ENCODE assay signal across 25 cellular contexts in the genomic region with DNA sequence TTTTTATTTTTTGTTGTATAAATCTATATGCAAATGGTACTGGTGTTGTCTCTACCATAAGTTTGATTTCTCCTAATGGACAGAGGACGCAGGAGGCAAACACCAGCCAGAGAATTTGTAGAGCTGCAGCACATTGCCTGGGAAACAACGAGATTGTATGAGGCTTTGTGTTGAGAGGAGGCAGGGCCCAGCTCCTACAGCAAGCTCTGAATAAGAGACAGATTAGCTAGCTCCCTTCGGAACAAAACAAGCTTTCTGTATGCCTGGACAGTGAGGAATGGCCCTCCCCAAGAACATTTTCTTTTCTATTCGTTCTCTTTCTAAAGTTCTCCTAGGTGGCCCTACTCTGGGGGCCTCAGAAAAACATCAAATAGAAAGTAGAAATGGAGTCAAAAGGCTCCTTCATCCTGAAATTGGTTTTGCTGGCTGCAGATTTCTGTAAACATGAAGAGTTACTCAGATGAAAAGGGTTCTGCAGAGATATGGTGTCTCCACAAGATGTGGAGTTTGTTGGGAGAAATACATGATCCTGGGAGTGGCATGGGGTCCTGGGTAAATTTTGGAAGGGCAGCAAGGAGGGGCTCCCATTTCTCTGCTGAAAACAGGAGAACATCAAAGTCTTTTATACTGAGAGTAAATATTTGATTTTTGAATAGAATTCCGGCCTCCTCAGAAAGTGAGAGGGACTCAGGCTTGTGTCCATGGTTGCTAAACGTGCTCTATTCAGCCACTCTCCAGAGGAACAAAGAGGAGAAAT. TPM values are rescaled to one million over a fixed set of nuclear protein-coding genes. Genes with fewer than 3 reads are reported as not detected.
A peak's percentile ranks its signal among the peaks of the same experiment; 100 is the strongest.
DNase-seq lines count a peak whose midpoint lies in the region; ATAC-seq and TF ChIP-seq lines count a peak whose summit lies in the region.
"Had no signal": no experiment of that assay in that cellular context is flagged by ENCODE, and none has a peak within 500 bp of the region (broad histone marks: within the 10 kb centered on the region; RNA-seq: fewer than 3 reads in every experiment).

No MANE protein-coding gene starts in this region.

- peaks cover 48% of the 10 kb centered on the region for H3K4me1 Mint-ChIP-seq in brain
- H3K4me1 Mint-ChIP-seq: activated B cell treated with CpG ODN at 0.5 μM for 24 hours had no signal

- H3K4me3 Mint-ChIP-seq in brain = peak overlapping the region; percentile 15 to 46 (median 30)
- H3K4me3 Mint-ChIP-seq: activated B cell treated with CpG ODN at 0.5 μM for 24 hours; activated CD8-positive, alpha-beta T cell treated with anti-CD3 and anti-CD28 coated beads, Interleukin-2, amount 10 ng/mL, durations not matched to agents 7 days and 5 days; activated naive CD4-positive, alpha-beta T cell treated with anti-CD3 and anti-CD28 coated beads for 36 hours; immature natural killer cell had no signal

- H3K36me3 ChIP-seq in GM23248 (ENCODE audit: low read depth) (no peaks in the 10 kb centered on the region), SJCRH30 (no peaks in the 10 kb centered on the region)
- H3K36me3 ChIP-seq: heart left ventricle, transverse colon had no signal

- in situ Hi-C loops in GM23248 (cut with MboI) = no loop called here

- no peaks in the 10 kb centered on the region for H3K9me3 Mint-ChIP-seq in brain
- H3K9me3 Mint-ChIP-seq: activated B cell treated with CpG ODN at 0.5 μM for 24 hours; activated naive CD4-positive, alpha-beta T cell treated with anti-CD3 and anti-CD28 coated beads for 36 hours had no signal

- no peaks in the 10 kb centered on the region for H3K9me3 ChIP-seq in GM23248 (ENCODE audit: low read depth)
- H3K9me3 ChIP-seq in SJCRH30 (replicated peaks) = no peaks in the 10 kb centered on the region
- H3K9me3 ChIP-seq: SK-N-SH, transverse colon had no signal

- WGBS in GM23248 (ENCODE audit: low coverage in 1 of 2, low lambda C conversion rate in 2 of 2, missing lambda C conversion rate in 2 of 2), 2 experiments = 48 to 49% methylated on average over 6 of the region's 6 CpGs

- no peak overlapping the region for H3K27ac ChIP-seq in GM23248
- H3K27ac ChIP-seq in SJCRH30 = no peak overlapping the region
- H3K27ac ChIP-seq: heart left ventricle, transverse colon had no signal

- DNase-seq in GM23248 = no peak
- peak; percentile 93 for DNase-seq in medulla oblongata (ENCODE audit: extremely low spot score)
- DNase-seq in putamen (ENCODE audit: low spot score) = peak; percentile 92
- DNase-seq in SJCRH30 = no peak
- DNase-seq: activated B cell treated with CpG ODN at 0.5 μM for 24 hours; activated CD8-positive, alpha-beta T cell treated with anti-CD3 and anti-CD28 coated beads, Interleukin-2, amount 10 ng/mL, durations not matched to agents 7 days and 5 days; activated naive CD4-positive, alpha-beta T cell treated with anti-CD3 and anti-CD28 coated beads for 36 hours; activated T-cell treated with anti-CD3 and anti-CD28 coated beads, Interleukin-2, amount 50 U/mL, for 1 hour; COR-L47; DMS79 treated with DMSO at 0.1 percent for 48 hours; heart left ventricle; immature natural killer cell; left ventricle myocardium superior; NCI-H2081; RPMI8226; SK-N-SH; T-helper 9 cell; transverse colon had no signal

- ATAC-seq in HG03097 (IDR thresholded peaks at IDR 0.05; ENCODE audit: low FRiP score, unreplicated experiment) (no peak), GM18858 (IDR thresholded peaks at IDR 0.05; ENCODE audit: unreplicated experiment) (no peak), HG02759 (IDR thresholded peaks at IDR 0.05; ENCODE audit: unreplicated experiment) (no peak)
- ATAC-seq: activated CD8-positive, alpha-beta T cell treated with anti-CD3 and anti-CD28 coated beads, Interleukin-2, amount 10 ng/mL, durations not matched to agents 7 days and 5 days; heart left ventricle; left ventricle myocardium superior had no signal

- H3K27me3 Mint-ChIP-seq in brain = no peaks in the 10 kb centered on the region

- H3K36me3 Mint-ChIP-seq in brain = no peaks in the 10 kb centered on the region

- H3K4me1 ChIP-seq in GM23248 (ENCODE audit: insufficient read depth) (peaks cover 22% of the 10 kb centered on the region), SJCRH30 (no peaks in the 10 kb centered on the region)
- H3K4me1 ChIP-seq: heart left ventricle, transverse colon had no signal

- H2AFZ ChIP-seq in GM23248 = 0 out of 2 replicates have a peak overlapping the region, but pooled peaks have one; percentile 15

- H3K9me2 ChIP-seq in GM23248 (ENCODE audit: insufficient read depth) = no peaks in the 10 kb centered on the region
- H3K9me2 ChIP-seq: SK-N-SH had no signal

- peak overlapping the region; percentile 84 to 99 (median 94) for H3K27ac Mint-ChIP-seq in brain
- H3K27ac Mint-ChIP-seq: activated B cell treated with CpG ODN at 0.5 μM for 24 hours; activated CD8-positive, alpha-beta T cell treated with anti-CD3 and anti-CD28 coated beads, Interleukin-2, amount 10 ng/mL, durations not matched to agents 7 days and 5 days; activated naive CD4-positive, alpha-beta T cell treated with anti-CD3 and anti-CD28 coated beads for 36 hours had no signal

- H4K20me1 ChIP-seq in GM23248 (ENCODE audit: insufficient read depth) = no peaks in the 10 kb centered on the region

- no peak overlapping the region for H3K4me3 ChIP-seq in GM23248
- no peak overlapping the region for H3K4me3 ChIP-seq in SJCRH30
- H3K4me3 ChIP-seq: heart left ventricle, transverse colon had no signal

- H3K9ac ChIP-seq in GM23248 = no peak overlapping the region
- H3K9ac ChIP-seq: SK-N-SH had no signal

- TF ChIP-seq CTCF in brain (conservative IDR thresholded peaks at IDR 0.05) = no peak

- H3K79me2 ChIP-seq in GM23248 (ENCODE audit: insufficient read depth) = no peaks in the 10 kb centered on the region

- no peak overlapping the region for H3K4me2 ChIP-seq in GM23248 (ENCODE audit: unreplicated experiment)
- H3K4me2 ChIP-seq: SK-N-SH had no signal

- peaks cover 12% of the 10 kb centered on the region for H3F3A ChIP-seq in GM23248 (ENCODE audit: insufficient read depth)

- H3K27me3 ChIP-seq in GM23248 (replicated peaks; ENCODE audit: insufficient read depth) (no peaks in the 10 kb centered on the region), SJCRH30 (no peaks in the 10 kb centered on the region)
- H3K27me3 ChIP-seq: heart left ventricle had no signal

RNA-seq across cellular contexts. Expression of a gene that starts 6.8 kb away (rescaled TPM):
- not detected in 2 replicates for total RNA-seq in GM23248 (2014; rRNA removed; shearing (Covaris generic))
- not detected in 2 replicates for polyA plus RNA-seq in GM23248 (2016; fragmentation: Nextera tagmentation; extraction: Ambion mirVana)
- 66.5 TPM for polyA plus RNA-seq in brain (ENCODE audit: insufficient read depth, low read depth, low replicate concordance)
- 0.05 TPM in 1 of 2 replicates, not detected in the other for total RNA-seq in SJCRH30 (2014; rRNA removed; shearing (Covaris generic))
- total RNA-seq: activated B cell treated with CpG ODN at 0.5 μM for 24 hours; activated CD8-positive, alpha-beta T cell treated with anti-CD3 and anti-CD28 coated beads, Interleukin-2, amount 10 ng/mL, durations not matched to agents 7 days and 5 days; activated naive CD4-positive, alpha-beta T cell treated with anti-CD3 and anti-CD28 coated beads for 36 hours; H4; NCI-H460 had no signal
- polyA plus RNA-seq: immature natural killer cell, SK-N-SH had no signal

RNA-seq across cellular contexts. Expression of a gene that starts 11.4 kb away (rescaled TPM):
- total RNA-seq in GM23248 (2014; rRNA removed; shearing (Covaris generic)) = 0.97 and 1.3 TPM in 2 replicates
- polyA plus RNA-seq in GM23248 (2016; fragmentation: Nextera tagmentation; extraction: Ambion mirVana) = 1.6 and 1.8 TPM in 2 replicates
- 2.3 TPM for polyA plus RNA-seq in brain (ENCODE audit: insufficient read depth, low read depth, low replicate concordance)
- total RNA-seq in SJCRH30 (2014; rRNA removed; shearing (Covaris generic)) = 10.2 and 11.5 TPM in 2 replicates

RNA-seq across cellular contexts. Expression of a gene that starts 23.6 kb away (rescaled TPM):
- not detected in 2 replicates for total RNA-seq in GM23248 (2014; rRNA removed; shearing (Covaris generic))
- polyA plus RNA-seq in GM23248 (2016; fragmentation: Nextera tagmentation; extraction: Ambion mirVana) = not detected in 2 replicates
- polyA plus RNA-seq in brain (ENCODE audit: insufficient read depth, low read depth, low replicate concordance) = not detected
- not detected in 2 replicates for total RNA-seq in SJCRH30 (2014; rRNA removed; shearing (Covaris generic))
- total RNA-seq: activated B cell treated with CpG ODN at 0.5 μM for 24 hours; activated CD8-positive, alpha-beta T cell treated with anti-CD3 and anti-CD28 coated beads, Interleukin-2, amount 10 ng/mL, durations not matched to agents 7 days and 5 days; activated naive CD4-positive, alpha-beta T cell treated with anti-CD3 and anti-CD28 coated beads for 36 hours; H4; heart left ventricle; left ventricle myocardium superior; mucosa of gallbladder; NCI-H460; transverse colon had no signal
- polyA plus RNA-seq: heart left ventricle, immature natural killer cell, SK-N-SH had no signal

RNA-seq across cellular contexts. Expression of a gene that starts 45.0 kb away (rescaled TPM):
- total RNA-seq in GM23248 (2014; rRNA removed; shearing (Covaris generic)) = 0.51 and 1.3 TPM in 2 replicates
- polyA plus RNA-seq in GM23248 (2016; fragmentation: Nextera tagmentation; extraction: Ambion mirVana) (0.53 and 1.1 TPM in 2 replicates), brain (ENCODE audit: insufficient read depth, low read depth, low replicate concordance) (7.4 TPM)
- total RNA-seq in SJCRH30 (2014; rRNA removed; shearing (Covaris generic)) = 0.10 and 0.22 TPM in 2 replicates
- total RNA-seq: activated B cell treated with CpG ODN at 0.5 μM for 24 hours; activated naive CD4-positive, alpha-beta T cell treated with anti-CD3 and anti-CD28 coated beads for 36 hours; NCI-H460 had no signal
- polyA plus RNA-seq: immature natural killer cell had no signal

Comparison
In these comparisons a context has a peak if more than half of its experiments do, and no peak if none do; other contexts are left out.
1. DNase-seq: peak in medulla oblongata (single experiment) and putamen (single experiment); none in GM23248 (single experiment) and SJCRH30 (0 of 2).